21 cellular contexts compared by ENCODE assay signal in the genomic region with DNA sequence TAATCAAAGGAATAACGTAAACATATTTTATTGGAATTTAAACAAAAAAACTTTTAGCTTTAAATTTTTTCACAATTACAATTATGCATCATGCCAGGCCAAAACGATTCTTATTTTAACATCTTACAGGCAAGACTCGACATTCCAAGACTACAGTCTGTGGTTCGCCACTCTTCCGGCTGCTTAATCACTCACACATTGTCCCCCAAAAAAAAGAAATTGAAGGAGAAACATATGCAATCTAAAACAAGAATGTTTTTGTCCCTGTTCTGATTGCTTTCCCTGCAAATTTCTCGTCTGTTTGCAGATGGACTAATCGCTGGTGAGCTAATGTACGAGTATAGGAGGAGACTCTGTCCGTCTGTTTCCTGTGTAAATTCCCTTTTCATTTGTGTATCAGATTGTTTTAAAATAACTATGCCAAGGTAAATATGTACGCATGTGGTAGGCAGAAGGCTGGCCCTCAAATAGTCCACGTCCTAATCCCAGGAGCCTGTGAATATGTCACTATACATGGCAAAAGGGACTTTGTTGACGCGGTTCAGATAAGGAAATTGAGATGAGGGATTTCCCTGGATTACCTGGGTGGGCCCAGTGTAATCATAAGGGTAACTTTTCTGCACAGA. TPM values are rescaled to one million over a fixed set of nuclear protein-coding genes. Genes with fewer than 3 reads are reported as not detected.
A peak's percentile ranks its signal among the peaks of the same experiment; 100 is the strongest.
DNase-seq lines count a peak whose midpoint lies in the region; ATAC-seq, FAIRE-seq and TF ChIP-seq lines count a peak whose summit lies in the region.
"Had no signal": no experiment of that assay in that cellular context is flagged by ENCODE, and none has a peak within 500 bp of the region (broad histone marks: within the 10 kb centered on the region; RNA-seq: fewer than 3 reads in every experiment).

No MANE protein-coding gene starts in this region.

- ATAC-seq in pancreas (peak; percentile 50 to 77 (median 72)), left lung (no peak), GM19463 (IDR thresholded peaks at IDR 0.05; ENCODE audit: unreplicated experiment) (no peak)
- ATAC-seq: CD8-positive, alpha-beta T cell had no signal

- H3K9ac ChIP-seq in Loucy (ENCODE audit: low read depth, low read length, poor library complexity, severe bottlenecking), result peak overlapping the region; percentile 31
- H3K9ac ChIP-seq: BLaER1 had no signal

- peak overlapping the region; percentile 8 for H3K4me2 ChIP-seq in Loucy (ENCODE audit: low read depth, low read length, poor library complexity, severe bottlenecking)
- H3K4me2 ChIP-seq: BLaER1 had no signal

- H3K36me3 ChIP-seq in Loucy (ENCODE audit: insufficient read depth, low read length), result no peaks in the 10 kb centered on the region
- H3K36me3 ChIP-seq in esophagus muscularis mucosa, result peaks cover 46 to 81% (median 62%) of the 10 kb centered on the region in 4 donors
- peaks cover 0 to 54% (median 3%) of the 10 kb centered on the region in 3 donors for H3K36me3 ChIP-seq in pancreas
- H3K36me3 ChIP-seq in left lung, result peaks cover 0 to 33% of the 10 kb centered on the region in 2 donors

- H3K9me2 ChIP-seq in Loucy (replicated peaks; ENCODE audit: low read depth, low read length), result no peaks in the 10 kb centered on the region

- no peaks in the 10 kb centered on the region for H3K9me3 ChIP-seq in Loucy (ENCODE audit: insufficient read depth, low read depth, low read length)
- H3K9me3 ChIP-seq in esophagus muscularis mucosa, result no peaks in the 10 kb centered on the region
- H3K9me3 ChIP-seq in pancreas, result no peaks in the 10 kb centered on the region
- no peaks in the 10 kb centered on the region for H3K9me3 ChIP-seq in left lung
- H3K9me3 ChIP-seq: BLaER1, SJCRH30 had no signal

- H2AFZ ChIP-seq in Loucy (ENCODE audit: low read length), result no peak overlapping the region

- no peaks in the 10 kb centered on the region for H4K20me1 ChIP-seq in Loucy (ENCODE audit: insufficient read depth, low read length, poor library complexity, severe bottlenecking)

- H3K4me3 ChIP-seq in AG10803 (ENCODE audit: low read length), result no peak overlapping the region
- H3K4me3 ChIP-seq in Loucy (ENCODE audit: low read length, poor library complexity, severe bottlenecking), result peak overlapping the region; percentile 22
- no peak overlapping the region for H3K4me3 ChIP-seq in esophagus muscularis mucosa
- no peak overlapping the region for H3K4me3 ChIP-seq in pancreas
- H3K4me3 ChIP-seq in left lung, result no peak overlapping the region
- H3K4me3 ChIP-seq: BLaER1, SJCRH30 had no signal

- FAIRE-seq in pancreas (lab: Jason Lieb, UNC), result no peak
- FAIRE-seq: D721Med, G401.6, GM12891, GM18507 had no signal

- TF ChIP-seq EP300 in esophagus muscularis mucosa (IDR thresholded peaks at IDR 0.05), result no peak

- intact Hi-C loops in esophagus muscularis mucosa (cut with DNase I), result no loop called here
- intact Hi-C loops in pancreas (cut with DNase I), result no loop called here
- intact Hi-C loops in left lung (cut with DNase I), result no loop called here

- no peaks in the 10 kb centered on the region for H3F3A ChIP-seq in Loucy (ENCODE audit: low read depth)

- no peak for TF ChIP-seq POLR2A in esophagus muscularis mucosa (IDR thresholded peaks at IDR 0.05; ENCODE audit: low read depth)

- peaks cover 32% of the 10 kb centered on the region for H3K4me1 ChIP-seq in Loucy (ENCODE audit: insufficient read depth, low read length, poor library complexity, severe bottlenecking)
- no peaks in the 10 kb centered on the region for H3K4me1 ChIP-seq in esophagus muscularis mucosa
- no peaks in the 10 kb centered on the region for H3K4me1 ChIP-seq in pancreas
- H3K4me1 ChIP-seq in left lung, result no peaks in the 10 kb centered on the region
- H3K4me1 ChIP-seq: BLaER1, SJCRH30 had no signal

- H3K27me3 ChIP-seq in Loucy (ENCODE audit: insufficient read depth, low read length, poor library complexity, severe bottlenecking) (no peaks in the 10 kb centered on the region), esophagus muscularis mucosa (no peaks in the 10 kb centered on the region), pancreas (no peaks in the 10 kb centered on the region), left lung (no peaks in the 10 kb centered on the region)
- H3K27me3 ChIP-seq: BLaER1, SJCRH30 had no signal

- no peak overlapping the region for H3K27ac ChIP-seq in esophagus muscularis mucosa (replicated peaks in 1 of 4)
- no peak overlapping the region for H3K27ac ChIP-seq in pancreas
- no peak overlapping the region for H3K27ac ChIP-seq in left lung
- H3K27ac ChIP-seq: BLaER1, SJCRH30 had no signal

- WGBS in esophagus muscularis mucosa, result 92% methylated on average over 13 of the region's 13 CpGs
- WGBS in pancreas, 2 donors, result 63 to 66% methylated on average over 13 of the region's 13 CpGs

- TF ChIP-seq CTCF in AG10803 (conservative IDR thresholded peaks at IDR 0.05; ENCODE audit: low read length) (no peak), Loucy (conservative IDR thresholded peaks at IDR 0.05; ENCODE audit: low read length) (no peak), esophagus muscularis mucosa (IDR thresholded peaks at IDR 0.05) (no peak), pancreas (IDR thresholded peaks at IDR 0.05) (no peak), left lung (IDR thresholded peaks at IDR 0.05) (no peak)

- H3K79me2 ChIP-seq in Loucy (ENCODE audit: insufficient read depth, low read length), result no peaks in the 10 kb centered on the region

- DNase-seq in AG10803 (ENCODE audit: low read depth) (peak; percentile 61), esophagus muscularis mucosa (ENCODE audit: extremely low spot score) (peak; percentile 39), pancreas (no peak), left lung (no peak), activated T-cell treated with anti-CD3 and anti-CD28 coated beads for 4 hours (no peak)
- DNase-seq: CD8-positive, alpha-beta T cell; DMS79; Kasumi-1; NCI-H187; NCI-H69; OCI-M1; RPMI8226; SJCRH30; SW 1271 had no signal

RNA-seq across cellular contexts. Expression of a gene that starts 37.7 kb away (rescaled TPM):
- total RNA-seq in esophagus muscularis mucosa, result not detected
- total RNA-seq in pancreas, result 1 to 10 TPM in 4 of 6 donors, under 1 TPM in 2; 0.57 to 2.5 (median 1.2) TPM
- under 1 TPM; 0.09 to 0.27 TPM for polyA plus RNA-seq in pancreas
- total RNA-seq in left lung, result not detected
- total RNA-seq: CD8-positive, alpha-beta T cell; SJCRH30 had no signal

Comparison
In these comparisons a context has a peak if more than half of its experiments do, and no peak if none do; other contexts are left out.
1. DNase-seq: peak in AG10803 (single experiment) and esophagus muscularis mucosa (single experiment); none in pancreas (0 of 6), left lung (0 of 2) and activated T-cell treated with anti-CD3 and anti-CD28 coated beads for 4 hours (single experiment).
2. ATAC-seq: peak in pancreas (4 of 4); none in left lung (single experiment) and GM19463 (single experiment).